ENCODE assay signal across 10 cellular contexts in genomic region chr1:184945678-184946412, GRCh38. TPM values are rescaled to one million over a fixed set of nuclear protein-coding genes. Genes with fewer than 3 reads are reported as not detected.
A peak's percentile ranks its signal among the peaks of the same experiment; 100 is the strongest.
DNase-seq lines count a peak whose midpoint lies in the region; ATAC-seq and TF ChIP-seq lines count a peak whose summit lies in the region.
"Had no signal": no experiment of that assay in that cellular context is flagged by ENCODE, and none has a peak within 500 bp of the region (broad histone marks: within the 10 kb centered on the region; RNA-seq: fewer than 3 reads in every experiment).

No MANE protein-coding gene starts in this region.

- H3K9me3 ChIP-seq in A673 (ENCODE audit: low read depth, low read length, poor library complexity, severe bottlenecking) (no peaks in the 10 kb centered on the region), heart left ventricle (no peaks in the 10 kb centered on the region)
- H3K9me3 ChIP-seq: BLaER1 had no signal

- no peak overlapping the region for H3K27ac Mint-ChIP-seq in naive thymus-derived CD8-positive, alpha-beta T cell

- H3K4me3 Mint-ChIP-seq in naive thymus-derived CD8-positive, alpha-beta T cell, result no peak overlapping the region

- H3K27ac ChIP-seq in A673 (ENCODE audit: low read depth, low read length, poor library complexity, severe bottlenecking), result peak overlapping the region; percentile 11
- peak overlapping the region in 11 of 12 donors; percentile 15 to 72 (median 62) for H3K27ac ChIP-seq in heart left ventricle
- H3K27ac ChIP-seq: BLaER1 had no signal

- H3K4me3 ChIP-seq in A673 (ENCODE audit: low read depth, low read length, poor library complexity, severe bottlenecking) (no peak overlapping the region), heart left ventricle (peak overlapping the region in 2 of 12 donors; percentile 3 to 20)
- H3K4me3 ChIP-seq: BLaER1 had no signal

- TF ChIP-seq CTCF in A673 (conservative IDR thresholded peaks at IDR 0.05; ENCODE audit: low read depth, low read length), result no peak
- TF ChIP-seq CTCF in heart left ventricle (IDR thresholded peaks at IDR 0.05), result no peak

- H3K4me1 ChIP-seq in A673 (ENCODE audit: insufficient read depth, low read length, poor library complexity, severe bottlenecking) (peaks cover 39% of the 10 kb centered on the region), heart left ventricle (peaks cover 0 to 55% (median 43%) of the 10 kb centered on the region in 12 donors)
- H3K4me1 ChIP-seq: BLaER1 had no signal

- POLR2A ChIA-PET in A673 (lab: Charles Lee; ENCODE audit: low non-redundant PET), result no interaction called here
- POLR2A ChIA-PET in naive thymus-derived CD8-positive, alpha-beta T cell (lab: Charles Lee), result no interaction called here

- H3K4me1 Mint-ChIP-seq in naive thymus-derived CD8-positive, alpha-beta T cell, result peaks cover 0 to 14% (median 0%) of the 10 kb centered on the region in 4 donors

- BruUV-seq in A673 (replicated peaks; lab: Mats Ljungman, UMichigan), result no TSS peak

- peak; percentile 43 for DNase-seq in A673 (ENCODE audit: low spot score)
- DNase-seq in MV-4-11 (lab: John Stamatoyannopoulos, UW), result peak; percentile 97
- no peak for DNase-seq in heart left ventricle
- DNase-seq in NCI-H82 (lab: John Stamatoyannopoulos, UW), result no peak
- no peak for DNase-seq in NCI-H1105 (lab: John Stamatoyannopoulos, UW)
- DNase-seq in NCI-H345 (lab: John Stamatoyannopoulos, UW), result no peak
- DNase-seq in naive thymus-derived CD8-positive, alpha-beta T cell, result no peak
- DNase-seq: stimulated activated CD4-positive, alpha-beta T cell treated with anti-CD3 and anti-CD28 coated beads, Interleukin-4, amount 100 ng/mL, for 24 hours had no signal

- H3K27me3 ChIP-seq in A673 (replicated peaks; ENCODE audit: insufficient read depth, low read depth, low read length, poor library complexity), result no peaks in the 10 kb centered on the region
- H3K27me3 ChIP-seq in heart left ventricle, result no peaks in the 10 kb centered on the region
- H3K27me3 ChIP-seq: BLaER1 had no signal

- TF ChIP-seq POLR2A in heart left ventricle (IDR thresholded peaks at IDR 0.05), result no peak

- ATAC-seq in GM21367 (IDR thresholded peaks at IDR 0.05; ENCODE audit: unreplicated experiment) (peak; percentile 48), heart left ventricle (peak in 3 of 4 donors; percentile 62 to 81 (median 70))
- ATAC-seq in naive thymus-derived CD8-positive, alpha-beta T cell, result no peak

- CTCF ChIA-PET in A673 (lab: Charles Lee), result no interaction called here

- H3K36me3 Mint-ChIP-seq in naive thymus-derived CD8-positive, alpha-beta T cell, result no peaks in the 10 kb centered on the region

- intact Hi-C loops in A673 (cut with micrococcal nuclease; ENCODE audit: unreplicated experiment) (no loop called here), heart left ventricle (cut with DNase I) (loop anchor here in 1 of 10 donors (10.0 kb wide), 1 partner anchor 71 kb away; no protein-coding TSS in a partner anchor)

- no peaks in the 10 kb centered on the region for H3K27me3 Mint-ChIP-seq in naive thymus-derived CD8-positive, alpha-beta T cell

- peaks cover 4% of the 10 kb centered on the region for H3K36me3 ChIP-seq in A673 (ENCODE audit: insufficient read depth, low read length, poor library complexity, severe bottlenecking)
- no peaks in the 10 kb centered on the region for H3K36me3 ChIP-seq in heart left ventricle
- H3K36me3 ChIP-seq: BLaER1 had no signal

- H3K9me3 Mint-ChIP-seq in naive thymus-derived CD8-positive, alpha-beta T cell, result peaks cover 0 to 2% (median 0%) of the 10 kb centered on the region in 9 donors

- WGBS in heart left ventricle, 4 donors, result 65 to 77% (median 72%) methylated on average over 5 of the region's 5 CpGs

RNA-seq across cellular contexts. Expression of gene NIBAN1, which starts 28.5 kb away (rescaled TPM):
- total RNA-seq in A673 (2021), result 52.9 and 54.8 TPM in 2 replicates
- total RNA-seq in heart left ventricle, result 100 to 1,000 TPM; 223 to 609 (median 282) TPM
- polyA plus RNA-seq in heart left ventricle, result 100 to 1,000 TPM in 1 of 2 donors, 10 to 100 TPM in 1; 86.0 to 132 TPM
- total RNA-seq in naive thymus-derived CD8-positive, alpha-beta T cell, result 1 to 10 TPM; 1.4 to 1.6 TPM
- 10 to 100 TPM in 1 of 3 donors, 1 to 10 TPM in 1, under 1 TPM in 1; 0.59 to 13.9 (median 1.1) TPM for polyA plus RNA-seq in naive thymus-derived CD8-positive, alpha-beta T cell

Comparison
In these comparisons a context has a peak if more than half of its experiments do, and no peak if none do; other contexts are left out.
1. DNase-seq: peak in A673 (single experiment) and MV-4-11 (single experiment); none in heart left ventricle (0 of 5), NCI-H82 (single experiment), NCI-H1105 (single experiment), NCI-H345 (single experiment) and naive thymus-derived CD8-positive, alpha-beta T cell (0 of 10).
2. ATAC-seq: peak in GM21367 (single experiment) and heart left ventricle (3 of 4); none in naive thymus-derived CD8-positive, alpha-beta T cell (0 of 2).
3. RNA of gene NIBAN1, which starts 28.5 kb away (total RNA-seq): 223 to 609 TPM in heart left ventricle and 52.9 to 54.8 TPM in A673; 1.4 to 1.6 TPM in naive thymus-derived CD8-positive, alpha-beta T cell; every median in the first group is over 10 times any median in the second.